34 cellular contexts compared by ENCODE assay signal in the genomic region with DNA sequence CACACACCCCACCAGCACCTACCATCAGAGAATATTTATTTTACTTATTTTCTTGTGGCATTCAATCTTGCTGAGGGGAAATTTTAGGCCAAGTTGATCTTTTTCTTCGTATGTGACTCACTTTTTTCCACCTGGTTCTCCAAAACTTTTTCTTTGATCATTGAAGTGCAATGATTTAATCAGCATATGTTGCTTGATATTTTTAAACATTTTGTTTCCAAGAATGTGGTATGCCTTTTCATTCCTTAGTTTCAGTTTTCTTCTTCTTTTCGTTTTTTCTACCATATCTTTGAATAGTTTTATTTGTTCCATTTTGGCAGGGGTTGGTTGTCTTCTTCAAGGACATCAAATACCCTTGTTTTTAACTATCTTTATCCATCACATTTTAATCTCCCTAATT.
"Had no signal": no experiment of that assay in that cellular context is flagged by ENCODE, and none has a peak within 500 bp of the region (broad histone marks: within the 10 kb centered on the region; RNA-seq: fewer than 3 reads in every experiment).

No MANE protein-coding gene starts in this region.

- H3K9ac ChIP-seq: KMS-11 had no signal

- H3K27me3 ChIP-seq: MG63 had no signal

- H3K36me3 ChIP-seq: MG63 had no signal

- DNase-seq: Karpas-422, Kasumi-1, MG63, MM.1S, MV-4-11, NCI-H1048, NCI-H1092, NCI-H1092 treated with DMSO at 0.1 percent for 48 hours, NCI-H1105, NCI-H1105 treated with DMSO at 0.1 percent for 48 hours, NCI-H1417, NCI-H1417 treated with DMSO at 0.1 percent for 48 hours, NCI-H1436, NCI-H1436 treated with DMSO at 0.1 percent for 48 hours, NCI-H146, NCI-H1694, NCI-H1694 treated with DMSO at 0.1 percent for 48 hours, NCI-H187, NCI-H187 treated with DMSO at 0.1 percent for 48 hours, NCI-H1930, NCI-H2029, NCI-H2029 treated with DMSO at 0.1 percent for 48 hours, NCI-H2081, NCI-H2081 treated with DMSO at 0.1 percent for 48 hours, NCI-H2107, NCI-H2171, NCI-H2171 treated with DMSO at 0.1 percent for 48 hours, NCI-H2227 treated with DMSO at 0.1 percent for 48 hours, NCI-H226, NCI-H345, NCI-H446, NCI-H446 treated with DMSO at 0.1 percent for 48 hours, NCI-H510A had no signal

- H3K9me3 ChIP-seq: MG63 had no signal

- H3K4me3 ChIP-seq: MG63 had no signal

- H3K27ac ChIP-seq: KMS-11 had no signal

- H3K4me2 ChIP-seq: KMS-11 had no signal
